In the genomic region with DNA sequence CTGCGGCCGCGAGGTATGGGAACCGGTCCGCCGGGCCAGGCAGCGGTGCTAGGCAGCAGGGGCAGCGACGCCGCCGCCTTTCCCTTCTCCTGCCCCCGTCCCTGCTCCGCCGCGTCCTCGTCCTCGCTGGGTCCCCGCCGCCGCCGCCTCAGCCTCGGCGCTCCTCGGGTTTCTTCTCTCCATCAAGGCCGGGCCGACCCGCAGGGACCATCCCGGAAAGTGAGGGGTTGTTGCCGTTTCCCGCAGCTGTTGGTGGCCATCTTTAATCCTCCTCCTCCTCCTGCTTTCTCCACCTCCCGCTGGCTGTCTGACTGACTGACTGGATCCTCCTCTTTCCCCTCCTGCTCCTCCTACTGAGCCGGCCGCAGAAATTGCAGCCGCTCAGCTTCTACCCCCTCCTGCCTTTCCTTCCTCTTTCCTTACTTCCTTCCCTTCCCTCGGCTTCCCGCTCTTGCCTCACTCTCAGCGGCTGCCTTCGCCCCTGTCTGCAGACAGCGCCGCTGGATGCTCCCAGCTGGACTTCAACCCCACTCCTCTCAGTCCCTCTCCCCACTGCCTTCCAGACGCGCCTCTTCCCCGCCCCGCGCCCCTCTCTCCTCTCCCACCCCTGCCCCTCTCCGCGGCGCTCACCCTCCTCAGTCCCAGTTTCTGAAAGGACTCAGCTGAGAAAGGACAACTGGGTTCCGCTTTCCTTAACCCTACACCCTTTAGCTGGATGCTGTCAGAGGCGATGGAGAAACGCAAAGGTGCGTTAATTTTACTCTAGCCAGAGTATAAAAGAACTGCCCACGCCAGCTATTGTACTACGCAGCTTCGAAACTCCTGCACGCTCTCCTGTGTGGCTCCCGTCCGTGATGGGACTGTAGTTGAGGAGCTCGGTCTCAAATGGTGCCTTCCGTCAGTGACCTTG, we compare ENCODE assay signal across 8 cellular contexts. TPM values are rescaled to one million over a fixed set of nuclear protein-coding genes. Genes with fewer than 3 reads are reported as not detected.
DNase-seq lines count a peak whose midpoint lies in the region; ATAC-seq, FAIRE-seq and TF ChIP-seq lines count a peak whose summit lies in the region.

A gene with protein sequence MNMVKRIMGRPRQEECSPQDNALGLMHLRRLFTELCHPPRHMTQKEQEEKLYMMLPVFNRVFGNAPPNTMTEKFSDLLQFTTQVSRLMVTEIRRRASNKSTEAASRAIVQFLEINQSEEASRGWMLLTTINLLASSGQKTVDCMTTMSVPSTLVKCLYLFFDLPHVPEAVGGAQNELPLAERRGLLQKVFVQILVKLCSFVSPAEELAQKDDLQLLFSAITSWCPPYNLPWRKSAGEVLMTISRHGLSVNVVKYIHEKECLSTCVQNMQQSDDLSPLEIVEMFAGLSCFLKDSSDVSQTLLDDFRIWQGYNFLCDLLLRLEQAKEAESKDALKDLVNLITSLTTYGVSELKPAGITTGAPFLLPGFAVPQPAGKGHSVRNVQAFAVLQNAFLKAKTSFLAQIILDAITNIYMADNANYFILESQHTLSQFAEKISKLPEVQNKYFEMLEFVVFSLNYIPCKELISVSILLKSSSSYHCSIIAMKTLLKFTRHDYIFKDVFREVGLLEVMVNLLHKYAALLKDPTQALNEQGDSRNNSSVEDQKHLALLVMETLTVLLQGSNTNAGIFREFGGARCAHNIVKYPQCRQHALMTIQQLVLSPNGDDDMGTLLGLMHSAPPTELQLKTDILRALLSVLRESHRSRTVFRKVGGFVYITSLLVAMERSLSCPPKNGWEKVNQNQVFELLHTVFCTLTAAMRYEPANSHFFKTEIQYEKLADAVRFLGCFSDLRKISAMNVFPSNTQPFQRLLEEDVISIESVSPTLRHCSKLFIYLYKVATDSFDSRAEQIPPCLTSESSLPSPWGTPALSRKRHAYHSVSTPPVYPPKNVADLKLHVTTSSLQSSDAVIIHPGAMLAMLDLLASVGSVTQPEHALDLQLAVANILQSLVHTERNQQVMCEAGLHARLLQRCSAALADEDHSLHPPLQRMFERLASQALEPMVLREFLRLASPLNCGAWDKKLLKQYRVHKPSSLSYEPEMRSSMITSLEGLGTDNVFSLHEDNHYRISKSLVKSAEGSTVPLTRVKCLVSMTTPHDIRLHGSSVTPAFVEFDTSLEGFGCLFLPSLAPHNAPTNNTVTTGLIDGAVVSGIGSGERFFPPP (N-terminal part only) (minus strand): TSS at position 309 of the 910 bp plus-strand sequence. CDS start 106,099 bp downstream, outside the sequence.

- H3K27me3 Mint-ChIP-seq in Caco-2 (ENCODE audit: insufficient read depth, unreplicated experiment) (no peaks in the 10 kb centered on the region), GM23338 (ENCODE audit: insufficient read depth, low read depth, poor library complexity) (peaks cover 4% of the 10 kb centered on the region)

- ATAC-seq in GM23338 (peak; percentile 74), HG03457 (IDR thresholded peaks at IDR 0.05; ENCODE audit: unreplicated experiment) (no peak)

- no TSS peak for BruUV-seq in Caco-2 (replicated peaks; lab: Mats Ljungman, UMichigan)

- H3F3A ChIP-seq in GM23338 (replicated peaks; ENCODE audit: low read depth), result no peaks in the 10 kb centered on the region; the same call in 1 of the 2 replicates

- TF ChIP-seq CTCF in Caco-2 (IDR thresholded peaks at IDR 0.05; ENCODE audit: insufficient read depth in 1 of 2, low read depth in 1 of 2, low read length in 1 of 2, severe bottlenecking in 1 of 2, unreplicated experiment in 1 of 2) (no peak), GM23338 (conservative IDR thresholded peaks at IDR 0.05; ENCODE audit: low read depth in 2 of 2) (no peak), dorsolateral prefrontal cortex (IDR thresholded peaks at IDR 0.05 in 54 of 56, conservative IDR thresholded peaks at IDR 0.05 in 2 of 56; ENCODE audit: low read depth in 1 of 56, partially characterized antibody in 56 of 56) (peak in 32 of 56 donors; percentile 7 to 45 (median 30))

- no peaks in the 10 kb centered on the region for H3K4me1 ChIP-seq in Caco-2
- peaks cover 47% of the 10 kb centered on the region for H3K4me1 ChIP-seq in GM23338 (ENCODE audit: insufficient read depth)
- no peaks in the 10 kb centered on the region for H3K4me1 ChIP-seq in small intestine (ENCODE audit: control insufficient read depth in 2 of 2, insufficient read depth in 1 of 2, low read depth in 1 of 2, low read length in 1 of 2)

- H3K27ac ChIP-seq in GM23338 (ENCODE audit: low read depth) (peak within 1 kb of the TSS; percentile 72), dorsolateral prefrontal cortex (peak within 1 kb of the TSS; percentile 70 to 99 (median 97)), small intestine (ENCODE audit: low read depth in 1 of 2, low read length in 1 of 2) (peak within 1 kb of the TSS; percentile 73 to 93)

- intact Hi-C loops in Caco-2 (cut with micrococcal nuclease; ENCODE audit: unreplicated experiment) (loop anchor here (1.0 to 5.0 kb wide), 4 partner anchors 64 to 388 kb away; no protein-coding TSS in a partner anchor), dorsolateral prefrontal cortex (cut with DNase I) (loop anchor here (5.0 kb wide), 4 partner anchors 49 to 384 kb away; partner anchors contain the start of gene CDS1 (in 2 of the 2))

- H3K9me3 ChIP-seq in Caco-2 (no peaks in the 10 kb centered on the region), small intestine (ENCODE audit: control insufficient read depth, low read depth) (no peaks in the 10 kb centered on the region)

- POLR2A ChIA-PET in Caco-2 (lab: Charles Lee), result interaction anchor here (0.5 kb wide), 2 partner anchors 156 to 255 kb away, joined by 3 to 5 read pairs; no protein-coding TSS in a partner anchor

- H3K4me2 ChIP-seq in GM23338, result peak within 1 kb of the TSS; percentile 90

- CTCF ChIA-PET in Caco-2 (lab: Charles Lee), result interaction anchor here (0.6 to 1.1 kb wide), 5 partner anchors 35 to 388 kb away, joined by 3 to 11 read pairs (median 8); no protein-coding TSS in a partner anchor

- no peaks in the 10 kb centered on the region for H3K9me2 ChIP-seq in GM23338 (ENCODE audit: insufficient read depth)

- H3K36me3 Mint-ChIP-seq in Caco-2 (ENCODE audit: insufficient read depth, unreplicated experiment) (peaks cover 19% of the 10 kb centered on the region), GM23338 (ENCODE audit: low read depth) (peaks cover 6% of the 10 kb centered on the region)

- H3K27ac Mint-ChIP-seq in Caco-2 (ENCODE audit: unreplicated experiment) (peak within 1 kb of the TSS; percentile 92), GM23338 (peak within 1 kb of the TSS; percentile 99)

- WGBS in small intestine, 3 donors, result 0 to 3% (median 1%) methylated on average over 37 to 60 of the region's 60 CpGs

- FAIRE-seq in small intestine (lab: Jason Lieb, UNC), result no peak

- H3K36me3 ChIP-seq in Caco-2 (ENCODE audit: control insufficient read depth, insufficient read depth, low read length), result no peaks in the 10 kb centered on the region
- H3K36me3 ChIP-seq in GM23338 (ENCODE audit: insufficient read depth), result no peaks in the 10 kb centered on the region
- H3K36me3 ChIP-seq in small intestine (ENCODE audit: control insufficient read depth in 2 of 2, insufficient read depth in 2 of 2, low read length in 2 of 2), result no peaks in the 10 kb centered on the region

- H3K27me3 ChIP-seq in Caco-2 (replicated peaks; ENCODE audit: control insufficient read depth, insufficient read depth, low read length) (no peaks in the 10 kb centered on the region), GM23338 (ENCODE audit: insufficient read depth) (no peaks in the 10 kb centered on the region), dorsolateral prefrontal cortex (no peaks in the 10 kb centered on the region), small intestine (ENCODE audit: control insufficient read depth in 2 of 2, insufficient read depth in 2 of 2, low read length in 2 of 2) (no peaks in the 10 kb centered on the region)

- peaks cover 40% of the 10 kb centered on the region for H3K79me2 ChIP-seq in GM23338 (replicated peaks; ENCODE audit: insufficient read depth)

- DNase-seq in Caco-2 (peak; percentile 77 to 82), GM23338 (ENCODE audit: low spot score) (peak; percentile 92), NCI-H1417 (lab: John Stamatoyannopoulos, UW) (peak; percentile 84 to 91 (median 85)), SKM-1 treated with dmso at 0.1 percent for 144 hours (lab: John Stamatoyannopoulos, UW; ENCODE audit: unreplicated experiment) (peak; percentile 97), dorsolateral prefrontal cortex (peak; percentile 56 to 89 (median 85)), kidney glomerular epithelial cell (lab: John Stamatoyannopoulos, UW) (peak; percentile 88), small intestine (peak; percentile 80)

- H3K4me3 ChIP-seq in Caco-2 (ENCODE audit: low read depth, low read length), result peak within 1 kb of the TSS; percentile 66
- H3K4me3 ChIP-seq in GM23338, result peak within 1 kb of the TSS; percentile 80
- peak within 1 kb of the TSS; percentile 66 to 96 (median 86) for H3K4me3 ChIP-seq in dorsolateral prefrontal cortex
- peak within 1 kb of the TSS; percentile 83 to 97 for H3K4me3 ChIP-seq in small intestine (ENCODE audit: low read depth in 1 of 2, low read length in 2 of 2)

- H3K4me3 Mint-ChIP-seq in Caco-2 (ENCODE audit: unreplicated experiment) (peak within 1 kb of the TSS; percentile 92), GM23338 (peak within 1 kb of the TSS; percentile 99)

- peaks cover 5% of the 10 kb centered on the region; the same call in 1 of the 2 replicates for H4K20me1 ChIP-seq in GM23338 (replicated peaks; ENCODE audit: insufficient read depth)

- H2AFZ ChIP-seq in GM23338, result peak within 1 kb of the TSS; percentile 90

- H3K4me1 Mint-ChIP-seq in Caco-2 (ENCODE audit: low read depth, unreplicated experiment) (peaks cover 6% of the 10 kb centered on the region), GM23338 (peaks cover 37% of the 10 kb centered on the region)

- H3K9me3 Mint-ChIP-seq in Caco-2 (ENCODE audit: unreplicated experiment) (no peaks in the 10 kb centered on the region), GM23338 (peaks cover 2% of the 10 kb centered on the region; the same call in 1 of the 3 replicates)

TF ChIP-seq in GM23338, 12 proteins besides CTCF, POLR2A, EP300 and RAD21 (continues in another document):
- TF ChIP-seq ZNF331 (CRISPR knock-in tag; IDR thresholded peaks at IDR 0.05; ENCODE audit: low read depth) (no peak), EZH2 (IDR thresholded peaks at IDR 0.05; ENCODE audit: low read depth, unreplicated experiment) (no peak), JUNB (IDR thresholded peaks at IDR 0.05; ENCODE audit: unreplicated experiment) (no peak), EZH2phosphoT487 (IDR thresholded peaks at IDR 0.05; ENCODE audit: unreplicated experiment) (no peak), NANOG (IDR thresholded peaks at IDR 0.05; ENCODE audit: borderline replicate concordance) (no peak), CREB1 (CRISPR knock-in tag; IDR thresholded peaks at IDR 0.05; ENCODE audit: low read depth) (no peak)

RNA-seq across cellular contexts. Expression of the gene that starts here (rescaled TPM):
- total RNA-seq in Caco-2 (2022) (42.7 and 55.9 TPM in 2 replicates), dorsolateral prefrontal cortex (100 to 1,000 TPM; 146 to 279 (median 196) TPM)
- 79.1 and 89.0 TPM in 2 replicates for total RNA-seq in GM23338 (2014; rRNA removed; shearing (Covaris generic))
- polyA plus RNA-seq in GM23338 (2016; fragmentation: Nextera tagmentation; extraction: Ambion mirVana) (6.3 and 8.0 TPM in 2 replicates), small intestine (1 to 10 TPM; 3.0 to 8.1 (median 4.7) TPM)

Comparison
In these comparisons a context has a peak if more than half of its experiments do, and no peak if none do; other contexts are left out.
1. CTCF ChIP-seq: peak in dorsolateral prefrontal cortex (32 of 56); none in Caco-2 (0 of 2) and GM23338 (0 of 2).
2. Peak in every context shown above with its lines, with median percentiles within 50 percentile points of each other: DNase-seq, H3K4me3 ChIP-seq and H3K27ac ChIP-seq.